ENCODE assay signal across 8 cellular contexts in genomic region chr13:97855570-97855970, GRCh38.
DNase-seq lines count a peak whose midpoint lies in the region; ATAC-seq, FAIRE-seq and TF ChIP-seq lines count a peak whose summit lies in the region.

No MANE protein-coding gene starts in this region.

- intact Hi-C loops in body of pancreas (cut with DNase I), result loop anchor here (10.0 kb wide), 2 partner anchors 579 to 819 kb away; no protein-coding TSS in a partner anchor

- no peak overlapping the region for H3K27ac ChIP-seq in HL-60 (replicated peaks)
- H3K27ac ChIP-seq in body of pancreas, result no peak overlapping the region

- FAIRE-seq in A204.1 (lab: Jason Lieb, UNC), result peak; percentile 93

- H3K27me3 ChIP-seq in HL-60 (ENCODE audit: insufficient read depth, poor library complexity, severe bottlenecking), result no peaks in the 10 kb centered on the region
- no peaks in the 10 kb centered on the region for H3K27me3 ChIP-seq in body of pancreas

- H3K4me1 ChIP-seq in body of pancreas, result no peaks in the 10 kb centered on the region

- peak; percentile 46 for TF ChIP-seq CTCF in HL-60 (IDR thresholded peaks at IDR 0.05; ENCODE audit: insufficient read depth, low read length)
- peak; percentile 32 to 88 (median 83) for TF ChIP-seq CTCF in body of pancreas (IDR thresholded peaks at IDR 0.05)

- DNase-seq in ELR (ENCODE audit: low read depth) (peak; percentile 88), HL-60 (ENCODE audit: low read depth in 1 of 2, low spot score in 1 of 2) (peak; percentile 15 to 46), NCI-H748 treated with DMSO at 0.1 percent for 48 hours (lab: John Stamatoyannopoulos, UW) (peak; percentile 63), body of pancreas (peak; percentile 38 to 66 (median 50)), iPS-NIHi11 (ENCODE audit: low spot score) (peak; percentile 81)
- peak in 1 of 2 donors; percentile 15 for DNase-seq in stimulated activated naive CD8-positive, alpha-beta T cell treated with anti-CD3 and anti-CD28 coated beads, Interleukin-15, amount 100 ng/mL, for 72 hours

- H3K4me3 ChIP-seq in HL-60 (replicated peaks; ENCODE audit: insufficient read depth, low read length) (no peak overlapping the region), body of pancreas (no peak overlapping the region)

- H3K4me3 Mint-ChIP-seq in stimulated activated naive CD8-positive, alpha-beta T cell treated with anti-CD3 and anti-CD28 coated beads, Interleukin-15, amount 100 ng/mL, for 72 hours, result no peak overlapping the region

- H3K9me3 ChIP-seq in body of pancreas, result no peaks in the 10 kb centered on the region

- no peaks in the 10 kb centered on the region for H3K36me3 ChIP-seq in body of pancreas (replicated peaks in 1 of 2; ENCODE audit: insufficient read depth in 1 of 2, low read depth in 2 of 2)

- no peak overlapping the region for H3K27ac Mint-ChIP-seq in stimulated activated naive CD8-positive, alpha-beta T cell treated with anti-CD3 and anti-CD28 coated beads, Interleukin-15, amount 100 ng/mL, for 72 hours

- peak; percentile 87 for ATAC-seq in body of pancreas
- peak; percentile 58 for ATAC-seq in stimulated activated naive CD8-positive, alpha-beta T cell treated with anti-CD3 and anti-CD28 coated beads, Interleukin-15, amount 100 ng/mL, for 72 hours
- ATAC-seq in GM18907 (IDR thresholded peaks at IDR 0.05; ENCODE audit: unreplicated experiment), result no peak

- peaks cover 18% of the 10 kb centered on the region for H3K27me3 Mint-ChIP-seq in stimulated activated naive CD8-positive, alpha-beta T cell treated with anti-CD3 and anti-CD28 coated beads, Interleukin-15, amount 100 ng/mL, for 72 hours

- 1 to 3% methylated on average over 8 of the region's 8 CpGs for WGBS in body of pancreas, 2 donors

- no peak for TF ChIP-seq POLR2A in body of pancreas (IDR thresholded peaks at IDR 0.05)

- peaks cover 0 to 7% of the 10 kb centered on the region in 2 donors for H3K9me3 Mint-ChIP-seq in stimulated activated naive CD8-positive, alpha-beta T cell treated with anti-CD3 and anti-CD28 coated beads, Interleukin-15, amount 100 ng/mL, for 72 hours

- H3K4me1 Mint-ChIP-seq in stimulated activated naive CD8-positive, alpha-beta T cell treated with anti-CD3 and anti-CD28 coated beads, Interleukin-15, amount 100 ng/mL, for 72 hours, result no peaks in the 10 kb centered on the region
